In the genomic region with DNA sequence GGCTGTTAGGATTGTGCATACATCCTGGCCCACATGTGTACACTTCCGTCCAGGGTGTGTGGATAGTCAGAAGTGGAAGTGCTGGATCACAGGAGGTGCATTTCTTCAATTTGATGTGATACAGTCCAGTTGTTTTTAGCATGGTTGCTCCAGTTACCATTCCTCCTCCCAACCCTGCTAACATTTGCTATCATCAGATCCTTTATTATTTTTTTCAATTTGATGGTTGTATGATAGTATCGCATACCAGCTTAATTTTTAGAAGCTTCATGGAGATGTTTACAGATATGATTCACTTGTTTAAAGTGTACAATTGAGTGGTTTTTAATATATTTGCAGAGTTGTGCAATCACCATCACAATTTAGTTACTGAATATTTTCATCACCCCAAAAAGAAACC, we compare ENCODE assay signal across 20 cellular contexts.
"Had no signal": no experiment of that assay in that cellular context is flagged by ENCODE, and none has a peak within 500 bp of the region (broad histone marks: within the 10 kb centered on the region; RNA-seq: fewer than 3 reads in every experiment).

No MANE protein-coding gene starts in this region.

- H3K36me3 ChIP-seq: colonic mucosa, gastrocnemius medialis, ovary had no signal

- FAIRE-seq: astrocyte had no signal

- H3K9me3 ChIP-seq: colonic mucosa, esophagus muscularis mucosa, gastrocnemius medialis, ovary, psoas muscle, right atrium auricular region, stomach, suprapubic skin, tibial nerve had no signal

- H3K27ac ChIP-seq: colonic mucosa, dorsolateral prefrontal cortex, gastrocnemius medialis, ovary, psoas muscle, right atrium auricular region, stomach, suprapubic skin, tibial nerve had no signal

- H3K27me3 ChIP-seq: colonic mucosa, dorsolateral prefrontal cortex, esophagus muscularis mucosa, gastrocnemius medialis, ovary, right atrium auricular region, stomach, suprapubic skin, tibial nerve had no signal

- ATAC-seq: activated CD4-positive, CD25-positive, alpha-beta regulatory T cell treated with anti-CD3 and anti-CD28 coated beads, Interleukin-2, amount 50 U/mL, for 24 hours; activated CD8-positive, alpha-beta T cell treated with anti-CD3 and anti-CD28 coated beads, Interleukin-2, amount 10 ng/mL, durations not matched to agents 7 days and 5 days; activated naive CD4-positive, alpha-beta T cell treated with anti-CD3 and anti-CD28 coated beads, Interleukin-2, amount 50 U/mL, for 72 hours; effector memory CD8-positive, alpha-beta T cell; gastrocnemius medialis; natural killer cell treated with Interleukin-12 subunit alpha and Interleukin-12 subunit beta and Interleukin-15 and Interleukin-18, amount 100 ng/mL, for 72 hours; psoas muscle had no signal

- H3K4me3 ChIP-seq: colonic mucosa, dorsolateral prefrontal cortex, esophagus muscularis mucosa, gastrocnemius medialis, ovary, psoas muscle, right atrium auricular region, stomach, suprapubic skin, tibial nerve had no signal

- H3K4me1 ChIP-seq: colonic mucosa, gastrocnemius medialis, psoas muscle, right atrium auricular region, suprapubic skin, tibial nerve had no signal

- DNase-seq: activated CD4-positive, alpha-beta T cell treated with anti-CD3 and anti-CD28 coated beads, Interleukin-2, amount 10 ng/mL, durations not matched to agents 7 days and 5 days; activated CD8-positive, alpha-beta T cell treated with anti-CD3 and anti-CD28 coated beads, Interleukin-2, amount 10 ng/mL, durations not matched to agents 7 days and 5 days; activated gamma-delta T cell treated with Interleukin-2 at 50 U/mL for 16 hours; colonic mucosa; dorsolateral prefrontal cortex; effector memory CD8-positive, alpha-beta T cell; gastrocnemius medialis; hippocampal formation; ovary; psoas muscle; stimulated activated CD4-positive, alpha-beta T cell treated with anti-CD3 and anti-CD28 coated beads, Interleukin-1b, Interleukin-23, amount 100 ng/mL, for 48 hours; stomach had no signal
